ENCODE assay signal across 1 cellular context in the genomic region with DNA sequence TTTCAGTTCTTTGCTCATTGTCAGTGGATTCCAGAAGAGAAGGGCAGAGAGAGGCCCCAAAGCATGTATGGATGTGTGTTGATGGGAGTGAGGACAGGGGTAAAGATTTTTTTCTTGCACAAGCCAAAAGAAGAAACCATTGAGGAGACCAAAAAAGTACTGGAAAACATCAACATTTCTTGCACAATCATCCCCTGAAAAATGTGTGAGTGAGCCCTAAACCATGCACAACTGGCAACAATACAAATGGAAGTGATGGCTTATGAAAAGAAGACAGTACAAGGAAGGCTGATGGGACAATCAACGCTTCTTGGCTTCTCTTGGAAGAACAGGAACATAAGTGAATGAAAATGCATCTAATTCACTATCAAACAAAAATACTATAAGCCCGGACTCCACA.
TF ChIP-seq lines count a peak whose summit lies in the region.

No MANE protein-coding gene starts in this region.

TF ChIP-seq in SK-N-SH, 30 proteins besides CTCF, POLR2A, EP300 and RAD21 (continued from another document):
- no peak for TF ChIP-seq TEAD4 (IDR thresholded peaks at IDR 0.05; ENCODE audit: borderline replicate concordance, insufficient read depth)
- TF ChIP-seq FOXJ3 (CRISPR knock-in tag; IDR thresholded peaks at IDR 0.05): no peak
- TF ChIP-seq YY1 (IDR thresholded peaks at IDR 0.05; ENCODE audit: low read depth): no peak
- no peak for TF ChIP-seq NRF1 (IDR thresholded peaks at IDR 0.05; ENCODE audit: low read depth, low read length)
- TF ChIP-seq, protein P1, sequence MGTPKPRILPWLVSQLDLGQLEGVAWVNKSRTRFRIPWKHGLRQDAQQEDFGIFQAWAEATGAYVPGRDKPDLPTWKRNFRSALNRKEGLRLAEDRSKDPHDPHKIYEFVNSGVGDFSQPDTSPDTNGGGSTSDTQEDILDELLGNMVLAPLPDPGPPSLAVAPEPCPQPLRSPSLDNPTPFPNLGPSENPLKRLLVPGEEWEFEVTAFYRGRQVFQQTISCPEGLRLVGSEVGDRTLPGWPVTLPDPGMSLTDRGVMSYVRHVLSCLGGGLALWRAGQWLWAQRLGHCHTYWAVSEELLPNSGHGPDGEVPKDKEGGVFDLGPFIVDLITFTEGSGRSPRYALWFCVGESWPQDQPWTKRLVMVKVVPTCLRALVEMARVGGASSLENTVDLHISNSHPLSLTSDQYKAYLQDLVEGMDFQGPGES (IDR thresholded peaks at IDR 0.05; ENCODE audit: low read depth, low read length): no peak
